ENCODE assay signal across 9 cellular contexts in genomic region chr10:104297697-104298660, GRCh38. TPM values are rescaled to one million over a fixed set of nuclear protein-coding genes. Genes with fewer than 3 reads are reported as not detected.
DNase-seq lines count a peak whose midpoint lies in the region; ATAC-seq and TF ChIP-seq lines count a peak whose summit lies in the region.
"Had no signal": no experiment of that assay in that cellular context is flagged by ENCODE, and none has a peak within 500 bp of the region (broad histone marks: within the 10 kb centered on the region; RNA-seq: fewer than 3 reads in every experiment).

No MANE protein-coding gene starts in this region.

- POLR2A ChIA-PET in activated CD4-positive, alpha-beta T cell treated with anti-CD3 and anti-CD28 coated beads, Interleukin-2, amount 10 ng/mL, durations not matched to agents 7 days and 5 days (lab: Charles Lee) = no interaction called here

- CTCF ChIA-PET in activated CD4-positive, alpha-beta T cell treated with anti-CD3 and anti-CD28 coated beads, Interleukin-2, amount 10 ng/mL, durations not matched to agents 7 days and 5 days (lab: Charles Lee) = interaction anchor here (1.0 to 3.4 kb wide), 10 partner anchors 8 to 56 kb away, joined by 3 to 26 read pairs (median 6); partner anchors contain the start of gene CFAP58

- H3K36me3 ChIP-seq in left ventricle myocardium inferior = no peaks in the 10 kb centered on the region
- H3K36me3 ChIP-seq: SJSA1 had no signal

- peaks cover 26% of the 10 kb centered on the region for H3K4me1 Mint-ChIP-seq in activated CD4-positive, alpha-beta T cell treated with anti-CD3 and anti-CD28 coated beads, Interleukin-2, amount 10 ng/mL, durations not matched to agents 7 days and 5 days

- H3K27ac ChIP-seq in 22Rv1 (no peak overlapping the region), left ventricle myocardium inferior (replicated peaks) (peak overlapping the region; percentile 94)
- H3K27ac ChIP-seq: SJSA1 had no signal

- no peak for DNase-seq in GM13977 (ENCODE audit: low spot score)
- peak; percentile 22 for DNase-seq in activated CD4-positive, alpha-beta T cell treated with anti-CD3 and anti-CD28 coated beads, Interleukin-2, amount 10 ng/mL, durations not matched to agents 7 days and 5 days
- DNase-seq in left ventricle myocardium inferior = peak; percentile 26

- H3K36me3 Mint-ChIP-seq in activated CD4-positive, alpha-beta T cell treated with anti-CD3 and anti-CD28 coated beads, Interleukin-2, amount 10 ng/mL, durations not matched to agents 7 days and 5 days (ENCODE audit: low read depth) = peaks cover 9% of the 10 kb centered on the region

- intact Hi-C loops in left ventricle myocardium inferior (cut with micrococcal nuclease) = no loop called here

- no peak overlapping the region for H3K4me3 ChIP-seq in left ventricle myocardium inferior
- H3K4me3 ChIP-seq: SJSA1 had no signal

- TF ChIP-seq CTCF in 22Rv1 (IDR thresholded peaks at IDR 0.05) (peak; percentile 74), GM13977 (IDR thresholded peaks at IDR 0.05; ENCODE audit: extremely low read depth, insufficient read depth, missing control alignments) (peak; percentile 37), left ventricle myocardium inferior (IDR thresholded peaks at IDR 0.05; ENCODE audit: borderline replicate concordance) (peak; percentile 46)

- no peak overlapping the region for H3K4me3 Mint-ChIP-seq in activated CD4-positive, alpha-beta T cell treated with anti-CD3 and anti-CD28 coated beads, Interleukin-2, amount 10 ng/mL, durations not matched to agents 7 days and 5 days

- peaks cover 66% of the 10 kb centered on the region for H3K4me1 ChIP-seq in left ventricle myocardium inferior

- peaks cover 3% of the 10 kb centered on the region for H3K9me3 Mint-ChIP-seq in activated CD4-positive, alpha-beta T cell treated with anti-CD3 and anti-CD28 coated beads, Interleukin-2, amount 10 ng/mL, durations not matched to agents 7 days and 5 days

- in situ Hi-C loops in GM13977 (cut with MboI; ENCODE audit: low pct_unique_long_range_greater_than_20kb, low sequenced_read_pairs, unreplicated experiment) = loop anchor here (10.0 kb wide), 1 partner anchor 47 kb away; no protein-coding TSS in a partner anchor

- no peaks in the 10 kb centered on the region for H3K27me3 Mint-ChIP-seq in activated CD4-positive, alpha-beta T cell treated with anti-CD3 and anti-CD28 coated beads, Interleukin-2, amount 10 ng/mL, durations not matched to agents 7 days and 5 days

- no peaks in the 10 kb centered on the region for H3K9me3 ChIP-seq in left ventricle myocardium inferior (replicated peaks)
- H3K9me3 ChIP-seq: SJSA1 had no signal

- ATAC-seq in HG03025 (IDR thresholded peaks at IDR 0.05; ENCODE audit: low FRiP score, unreplicated experiment) (no peak), GM19324 (IDR thresholded peaks at IDR 0.05; ENCODE audit: low FRiP score, unreplicated experiment) (no peak), GM21723 (IDR thresholded peaks at IDR 0.05; ENCODE audit: unreplicated experiment) (no peak), esophagus mucosa (no peak)

- no peak overlapping the region for H3K27ac Mint-ChIP-seq in activated CD4-positive, alpha-beta T cell treated with anti-CD3 and anti-CD28 coated beads, Interleukin-2, amount 10 ng/mL, durations not matched to agents 7 days and 5 days

- H3K27me3 ChIP-seq in left ventricle myocardium inferior (ENCODE audit: low read depth) = no peaks in the 10 kb centered on the region
- H3K27me3 ChIP-seq: SJSA1 had no signal

RNA-seq across cellular contexts. Expression of gene GSTO2, which starts 29.0 kb away (rescaled TPM):
- 1 to 10 TPM in 1 of 2 experiments, under 1 TPM in 1; 0.81 to 1.3 TPM for total RNA-seq in activated CD4-positive, alpha-beta T cell treated with anti-CD3 and anti-CD28 coated beads, Interleukin-2, amount 10 ng/mL, durations not matched to agents 7 days and 5 days
- total RNA-seq in left ventricle myocardium inferior (0.80 TPM), esophagus mucosa (25.1 TPM)

RNA-seq across cellular contexts. Expression of gene ITPRIP, which starts 40.3 kb away (rescaled TPM):
- 10 to 100 TPM; 24.9 to 26.5 TPM for total RNA-seq in activated CD4-positive, alpha-beta T cell treated with anti-CD3 and anti-CD28 coated beads, Interleukin-2, amount 10 ng/mL, durations not matched to agents 7 days and 5 days
- 35.4 TPM for total RNA-seq in left ventricle myocardium inferior
- 74.4 TPM for total RNA-seq in esophagus mucosa

RNA-seq across cellular contexts. Expression of gene GSTO1, which starts 43.3 kb away (rescaled TPM):
- total RNA-seq in activated CD4-positive, alpha-beta T cell treated with anti-CD3 and anti-CD28 coated beads, Interleukin-2, amount 10 ng/mL, durations not matched to agents 7 days and 5 days = 100 to 1,000 TPM; 129 to 139 TPM
- total RNA-seq in left ventricle myocardium inferior = 189 TPM
- 52.4 TPM for total RNA-seq in esophagus mucosa

RNA-seq across cellular contexts. Expression of gene CFAP58, which starts 55.7 kb away (rescaled TPM):
- under 1 TPM; 0.22 to 0.27 TPM for total RNA-seq in activated CD4-positive, alpha-beta T cell treated with anti-CD3 and anti-CD28 coated beads, Interleukin-2, amount 10 ng/mL, durations not matched to agents 7 days and 5 days
- total RNA-seq in left ventricle myocardium inferior (3.5 TPM), esophagus mucosa (0.12 TPM)

Comparison
In these comparisons a context has a peak if more than half of its experiments do, and no peak if none do; other contexts are left out.
1. RNA of gene GSTO2, which starts 29.0 kb away (total RNA-seq): 25.1 TPM in esophagus mucosa (single experiment); 0.81 to 1.3 TPM in activated CD4-positive, alpha-beta T cell treated with anti-CD3 and anti-CD28 coated beads, Interleukin-2, amount 10 ng/mL, durations not matched to agents 7 days and 5 days and 0.80 TPM in left ventricle myocardium inferior (single experiment); every median in the first group is over 10 times any median in the second.
2. Peak in every context shown above with its lines, with median percentiles within 50 percentile points of each other: CTCF ChIP-seq.